ENCODE assay signal across 35 cellular contexts in genomic region chr14:97301931-97302559, GRCh38.
DNase-seq lines count a peak whose midpoint lies in the region; ATAC-seq and TF ChIP-seq lines count a peak whose summit lies in the region.
"Had no signal": no experiment of that assay in that cellular context is flagged by ENCODE, and none has a peak within 500 bp of the region (broad histone marks: within the 10 kb centered on the region; RNA-seq: fewer than 3 reads in every experiment).

No MANE protein-coding gene starts in this region.

- H3K27me3 ChIP-seq in H7 (ENCODE audit: control insufficient read depth, insufficient read depth, low read length) = no peaks in the 10 kb centered on the region
- H3K27me3 ChIP-seq in neural cell (ENCODE audit: insufficient read depth, low read depth, low read length) = no peaks in the 10 kb centered on the region
- H3K27me3 ChIP-seq: BLaER1 treated with 17β-estradiol and CSF1 and Interleukin-3, amounts not matched to agents 10 nM and 100 nM; right lobe of liver; vagina had no signal

- TF ChIP-seq EP300 in neural cell (conservative IDR thresholded peaks at IDR 0.05; ENCODE audit: poor library complexity, severe bottlenecking) = no peak

- no peak overlapping the region for H3K27ac ChIP-seq in neural cell (ENCODE audit: low read length)
- H3K27ac ChIP-seq: BLaER1 treated with 17β-estradiol and CSF1 and Interleukin-3, amounts not matched to agents 10 nM and 100 nM; esophagus muscularis mucosa; right lobe of liver; RWPE1; SK-N-MC; spleen; thoracic aorta; vagina had no signal

- H3K36me3 ChIP-seq in H7 (replicated peaks; ENCODE audit: control insufficient read depth, insufficient read depth, low read length) = no peaks in the 10 kb centered on the region
- no peaks in the 10 kb centered on the region for H3K36me3 ChIP-seq in neural cell (ENCODE audit: insufficient read depth, low read length)
- H3K36me3 ChIP-seq: BLaER1 treated with 17β-estradiol and CSF1 and Interleukin-3, amounts not matched to agents 10 nM and 100 nM; esophagus muscularis mucosa; right lobe of liver; spleen; thoracic aorta; vagina had no signal

- ATAC-seq in central memory CD8-positive, alpha-beta T cell (replicated peaks; ENCODE audit: extremely low read depth, poor library complexity, severe bottlenecking) = no peak
- no peak for ATAC-seq in HG03469 (IDR thresholded peaks at IDR 0.05; ENCODE audit: unreplicated experiment)
- ATAC-seq: right lobe of liver; stimulated activated naive CD8-positive, alpha-beta T cell treated with anti-CD3 and anti-CD28 coated beads, Interleukin-15, amount 100 ng/mL, for 72 hours had no signal

- H2AFZ ChIP-seq in neural cell (ENCODE audit: low read depth, low read length) = no peak overlapping the region

- no peaks in the 10 kb centered on the region for H3K9me3 ChIP-seq in neural cell (ENCODE audit: low read length)
- H3K9me3 ChIP-seq: BLaER1 treated with 17β-estradiol and CSF1 and Interleukin-3, amounts not matched to agents 10 nM and 100 nM; esophagus muscularis mucosa; right lobe of liver; spleen; thoracic aorta; vagina had no signal

- peaks cover 1% of the 10 kb centered on the region for H3K36me3 Mint-ChIP-seq in central memory CD8-positive, alpha-beta T cell (ENCODE audit: insufficient read depth)
- H3K36me3 Mint-ChIP-seq: naive B cell had no signal

- H3K4me3 Mint-ChIP-seq in central memory CD8-positive, alpha-beta T cell = no peak overlapping the region
- H3K4me3 Mint-ChIP-seq: activated B cell treated with CpG ODN at 0.5 μM for 24 hours; activated CD4-positive, alpha-beta T cell treated with anti-CD3 and anti-CD28 coated beads, Interleukin-2, amount 10 ng/mL, durations not matched to agents 7 days and 5 days; dendritic cell treated with granulocyte-macrophage colony-stimulating factor and Interleukin-4, amounts not matched to agents 40 ng/mL and 50 ng/mL, for 4 days; naive B cell; stimulated activated naive CD8-positive, alpha-beta T cell treated with anti-CD3 and anti-CD28 coated beads, Interleukin-15, amount 100 ng/mL, for 72 hours had no signal

- peak; percentile 28 for DNase-seq in ELF-1 (ENCODE audit: low read depth, low spot score)
- DNase-seq in H7 = peak; percentile 25
- no peak for DNase-seq in central memory CD8-positive, alpha-beta T cell (ENCODE audit: low spot score in 2 of 2)
- no peak for DNase-seq in GM13976 (ENCODE audit: low spot score)
- DNase-seq in NCI-H2227 (lab: John Stamatoyannopoulos, UW; ENCODE audit: unreplicated experiment) = no peak
- DNase-seq: activated B cell treated with CpG ODN at 0.5 μM for 24 hours; activated CD4-positive, alpha-beta T cell treated with anti-CD3 and anti-CD28 coated beads, Interleukin-2, amount 10 ng/mL, durations not matched to agents 7 days and 5 days; activated gamma-delta T cell treated with Interleukin-2 at 50 U/mL for 16 hours; activated T-cell treated with anti-CD3 and anti-CD28 coated beads, Interleukin-2, amount 50 U/mL, for 1 hour; central memory CD4-positive, alpha-beta T cell; COR-L47; foreskin fibroblast; GOT3; head of caudate nucleus; KBM-7; midbrain; naive B cell; NCI-H1417; NCI-H2029; NCI-H774; right lobe of liver; spleen; stimulated activated CD4-positive, alpha-beta T cell treated with anti-CD3 and anti-CD28 coated beads, Interleukin-2, amount 100 ng/mL, for 24 hours; stimulated activated naive CD8-positive, alpha-beta T cell treated with anti-CD3 and anti-CD28 coated beads, Interleukin-15, amount 100 ng/mL, for 72 hours; T-helper 1 cell had no signal

- TF ChIP-seq RAD21 in neural cell (conservative IDR thresholded peaks at IDR 0.05) = no peak

- H3K79me2 ChIP-seq in neural cell (replicated peaks; ENCODE audit: insufficient read depth, low read length) = no peaks in the 10 kb centered on the region

- in situ Hi-C loops in GM13976 (cut with MboI; ENCODE audit: low sequenced_read_pairs, unreplicated experiment) = no loop called here

- no peaks in the 10 kb centered on the region for H3F3A ChIP-seq in neural cell (ENCODE audit: insufficient read depth, low read length, poor library complexity, severe bottlenecking)

- H3K27ac Mint-ChIP-seq in central memory CD8-positive, alpha-beta T cell (ENCODE audit: low read depth) = peak overlapping the region; percentile 66
- H3K27ac Mint-ChIP-seq: activated B cell treated with CpG ODN at 0.5 μM for 24 hours; activated CD4-positive, alpha-beta T cell treated with anti-CD3 and anti-CD28 coated beads, Interleukin-2, amount 10 ng/mL, durations not matched to agents 7 days and 5 days; dendritic cell treated with granulocyte-macrophage colony-stimulating factor and Interleukin-4, amounts not matched to agents 40 ng/mL and 50 ng/mL, for 4 days; progenitor cell of endocrine pancreas had no signal

- H3K4me2 ChIP-seq in neural cell (ENCODE audit: low read length) = no peak overlapping the region
- H3K4me2 ChIP-seq: BLaER1 treated with 17β-estradiol and CSF1 and Interleukin-3, amounts not matched to agents 10 nM and 100 nM had no signal

- H3K9ac ChIP-seq in neural cell (ENCODE audit: low read length) = no peak overlapping the region
- H3K9ac ChIP-seq: BLaER1 treated with 17β-estradiol and CSF1 and Interleukin-3, amounts not matched to agents 10 nM and 100 nM had no signal

- no peaks in the 10 kb centered on the region for H3K9me2 ChIP-seq in neural cell (ENCODE audit: insufficient read depth, low read length)

- H3K4me3 ChIP-seq in H7 (ENCODE audit: insufficient read depth, low read depth, low read length) (no peak overlapping the region), neural cell (ENCODE audit: low read length) (no peak overlapping the region)
- H3K4me3 ChIP-seq: BLaER1 treated with 17β-estradiol and CSF1 and Interleukin-3, amounts not matched to agents 10 nM and 100 nM; esophagus muscularis mucosa; right lobe of liver; SK-N-MC; spleen; thoracic aorta; vagina had no signal

- H3K4me1 Mint-ChIP-seq in central memory CD8-positive, alpha-beta T cell = peaks cover 30% of the 10 kb centered on the region
- H3K4me1 Mint-ChIP-seq: activated B cell treated with CpG ODN at 0.5 μM for 24 hours had no signal

- no peaks in the 10 kb centered on the region for H3K9me3 Mint-ChIP-seq in central memory CD8-positive, alpha-beta T cell
- H3K9me3 Mint-ChIP-seq: activated B cell treated with CpG ODN at 0.5 μM for 24 hours; activated CD4-positive, alpha-beta T cell treated with anti-CD3 and anti-CD28 coated beads, Interleukin-2, amount 10 ng/mL, durations not matched to agents 7 days and 5 days; dendritic cell treated with granulocyte-macrophage colony-stimulating factor and Interleukin-4, amounts not matched to agents 40 ng/mL and 50 ng/mL, for 4 days; naive B cell; stimulated activated naive CD8-positive, alpha-beta T cell treated with anti-CD3 and anti-CD28 coated beads, Interleukin-15, amount 100 ng/mL, for 72 hours had no signal

- H4K20me1 ChIP-seq in neural cell (ENCODE audit: insufficient read depth) = no peaks in the 10 kb centered on the region
- H4K20me1 ChIP-seq: BLaER1 treated with 17β-estradiol and CSF1 and Interleukin-3, amounts not matched to agents 10 nM and 100 nM had no signal

- H3K27me3 Mint-ChIP-seq in central memory CD8-positive, alpha-beta T cell = peaks cover 9% of the 10 kb centered on the region
- H3K27me3 Mint-ChIP-seq: activated CD4-positive, alpha-beta T cell treated with anti-CD3 and anti-CD28 coated beads, Interleukin-2, amount 10 ng/mL, durations not matched to agents 7 days and 5 days had no signal

- TF ChIP-seq CTCF in neural cell (IDR thresholded peaks at IDR 0.05; ENCODE audit: poor library complexity, severe bottlenecking) (peak; percentile 15), GM13976 (IDR thresholded peaks at IDR 0.05; ENCODE audit: borderline replicate concordance, control extremely low read depth, extremely low read depth, insufficient read depth, missing control alignments) (no peak)

TF ChIP-seq in neural cell, 6 proteins besides CTCF, POLR2A, EP300 and RAD21:
- TF ChIP-seq EZH2 (IDR thresholded peaks at IDR 0.05; ENCODE audit: borderline replicate concordance, insufficient read depth, low read length, poor library complexity, severe bottlenecking) (no peak), TAF1 (IDR thresholded peaks at IDR 0.05; ENCODE audit: low read depth) (no peak), MXI1 (conservative IDR thresholded peaks at IDR 0.05; ENCODE audit: poor library complexity, severe bottlenecking) (no peak), SMC3 (conservative IDR thresholded peaks at IDR 0.05; ENCODE audit: poor library complexity) (no peak)

Comparison
In these comparisons a context has a peak if more than half of its experiments do, and no peak if none do; other contexts are left out.
1. DNase-seq: peak in ELF-1 (single experiment) and H7 (single experiment); none in central memory CD8-positive, alpha-beta T cell (0 of 2), GM13976 (single experiment) and NCI-H2227 (single experiment).